Comparison of ENCODE assay signal across 27 cellular contexts in the genomic region with DNA sequence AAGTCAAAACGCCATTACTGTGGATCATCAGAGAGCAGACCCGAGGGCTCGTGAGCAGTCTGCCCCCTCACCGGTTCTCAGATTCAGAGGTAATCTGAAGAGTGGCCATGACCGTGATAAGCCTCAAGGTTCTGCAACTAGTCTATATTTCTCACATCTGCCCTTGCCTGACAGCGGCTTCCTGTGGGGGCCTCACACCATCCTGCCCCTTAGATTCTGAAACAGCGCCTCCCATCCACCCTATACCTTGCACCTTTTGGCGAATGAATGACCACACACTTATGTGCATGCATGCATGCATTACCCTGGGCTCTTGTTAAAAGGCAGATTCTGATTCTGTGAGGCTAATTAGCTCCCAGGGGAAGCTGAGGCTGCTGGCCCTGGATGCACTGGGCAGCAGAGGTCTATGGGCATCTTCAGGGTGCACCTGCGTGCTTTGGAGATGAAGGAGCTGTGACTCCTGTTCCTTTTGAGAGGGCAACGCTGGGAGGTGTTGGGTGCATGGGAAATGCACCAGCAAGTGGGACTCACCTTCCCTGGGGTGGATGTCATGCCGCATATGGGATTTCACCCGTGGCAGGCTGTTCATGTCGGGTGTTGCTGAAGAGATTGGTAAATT. TPM values are rescaled to one million over a fixed set of nuclear protein-coding genes. Genes with fewer than 3 reads are reported as not detected.
DNase-seq lines count a peak whose midpoint lies in the region; TF ChIP-seq lines count a peak whose summit lies in the region.
"Had no signal": no experiment of that assay in that cellular context is flagged by ENCODE, and none has a peak within 500 bp of the region (broad histone marks: within the 10 kb centered on the region; RNA-seq: fewer than 3 reads in every experiment).

No MANE protein-coding gene starts in this region.

- H3K27me3 ChIP-seq in vagina, result no peaks in the 10 kb centered on the region

- no peak overlapping the region for H3K4me3 ChIP-seq in vagina
- H3K4me3 ChIP-seq: GM12878 had no signal

- H3K9me3 Mint-ChIP-seq in osteocyte (ENCODE audit: unreplicated experiment), result no peaks in the 10 kb centered on the region
- H3K9me3 Mint-ChIP-seq: CD8-positive, alpha-beta memory T cell; IgD-negative memory B cell had no signal

- H3K27ac ChIP-seq in vagina, result no peak overlapping the region
- H3K27ac ChIP-seq: 22Rv1 had no signal

- H3K4me1 Mint-ChIP-seq in osteocyte (ENCODE audit: unreplicated experiment), result peaks cover 11% of the 10 kb centered on the region

- H3K4me1 ChIP-seq in vagina, result no peaks in the 10 kb centered on the region
- H3K4me1 ChIP-seq: BE2C had no signal

- TF ChIP-seq POLR2A in vagina (IDR thresholded peaks at IDR 0.05), result no peak

- H3K27ac Mint-ChIP-seq in osteocyte (ENCODE audit: unreplicated experiment), result no peak overlapping the region
- H3K27ac Mint-ChIP-seq: IgD-negative memory B cell had no signal

- H3K27me3 Mint-ChIP-seq in osteocyte (ENCODE audit: unreplicated experiment), result peaks cover 35% of the 10 kb centered on the region

- no peak for TF ChIP-seq CTCF in osteocyte (IDR thresholded peaks at IDR 0.05)
- no peak for TF ChIP-seq CTCF in vagina (IDR thresholded peaks at IDR 0.05)

- intact Hi-C loops in vagina (cut with DNase I), result loop anchor here (5.0 kb wide), 1 partner anchor 505 kb away; no protein-coding TSS in a partner anchor

- no peaks in the 10 kb centered on the region for H3K36me3 Mint-ChIP-seq in osteocyte (ENCODE audit: unreplicated experiment)
- H3K36me3 Mint-ChIP-seq: CD14-positive monocyte; CD8-positive, alpha-beta memory T cell; IgD-negative memory B cell had no signal

- H3K9me3 ChIP-seq in vagina, result no peaks in the 10 kb centered on the region
- H3K9me3 ChIP-seq: BE2C had no signal

- H3K36me3 ChIP-seq in vagina, result no peaks in the 10 kb centered on the region
- H3K36me3 ChIP-seq: BE2C had no signal

- DNase-seq in NK-92 treated with Interleukin-12 subunit alpha and Interleukin-12 subunit beta, amount 100 ng/mL, for 24 hours (lab: John Stamatoyannopoulos, UW), result peak; percentile 49
- DNase-seq in NK-92 (lab: John Stamatoyannopoulos, UW; ENCODE audit: unreplicated experiment), result no peak
- DNase-seq in stimulated activated CD4-positive, alpha-beta T cell treated with anti-CD3 and anti-CD28 coated beads, Interleukin-4, amount 100 ng/mL, for 24 hours, result peak; percentile 2
- DNase-seq in stimulated activated CD4-positive, alpha-beta T cell treated with anti-CD3 and anti-CD28 coated beads, Interleukin-2, amount 100 ng/mL, for 48 hours, result no peak
- DNase-seq in osteocyte (ENCODE audit: extremely low spot score, unreplicated experiment), result peak; percentile 57
- DNase-seq in vagina (ENCODE audit: extremely low spot score in 2 of 2), result peak; percentile 61 to 71
- DNase-seq in activated CD4-positive, alpha-beta T cell treated with anti-CD3 and anti-CD28 coated beads for 48 hours, result no peak
- DNase-seq in iPS-NIHi7 (ENCODE audit: extremely low spot score), result no peak
- DNase-seq: BE2C; CD8-positive, alpha-beta memory T cell; DMS 273 treated with DMSO at 0.1 percent for 48 hours; DMS79; EL; GDM1; GOT3; NCI-H1048; NCI-H1417; NCI-H1694; NCI-H2029 treated with DMSO at 0.1 percent for 48 hours; NCI-H446 treated with DMSO at 0.1 percent for 48 hours; NCI-H526 treated with DMSO at 0.1 percent for 48 hours; SIG-M5 had no signal

- no peak overlapping the region for H3K4me3 Mint-ChIP-seq in osteocyte (ENCODE audit: unreplicated experiment)
- H3K4me3 Mint-ChIP-seq: CD14-positive monocyte; CD8-positive, alpha-beta memory T cell; IgD-negative memory B cell had no signal

RNA-seq across cellular contexts. Expression of a gene that starts 7.8 kb away (rescaled TPM):
- total RNA-seq in osteocyte (0.71 and 1.0 TPM in 2 replicates), vagina (16.2 TPM)
- total RNA-seq: OCI-LY7 had no signal

Comparison
In these comparisons a context has a peak if more than half of its experiments do, and no peak if none do; other contexts are left out.
1. DNase-seq: peak in NK-92 treated with Interleukin-12 subunit alpha and Interleukin-12 subunit beta, amount 100 ng/mL, for 24 hours (single experiment), stimulated activated CD4-positive, alpha-beta T cell treated with anti-CD3 and anti-CD28 coated beads, Interleukin-4, amount 100 ng/mL, for 24 hours (single experiment), osteocyte (single experiment) and vagina (2 of 2); none in NK-92 (single experiment), stimulated activated CD4-positive, alpha-beta T cell treated with anti-CD3 and anti-CD28 coated beads, Interleukin-2, amount 100 ng/mL, for 48 hours (0 of 2), activated CD4-positive, alpha-beta T cell treated with anti-CD3 and anti-CD28 coated beads for 48 hours (single experiment) and iPS-NIHi7 (single experiment).